In the genomic region with DNA sequence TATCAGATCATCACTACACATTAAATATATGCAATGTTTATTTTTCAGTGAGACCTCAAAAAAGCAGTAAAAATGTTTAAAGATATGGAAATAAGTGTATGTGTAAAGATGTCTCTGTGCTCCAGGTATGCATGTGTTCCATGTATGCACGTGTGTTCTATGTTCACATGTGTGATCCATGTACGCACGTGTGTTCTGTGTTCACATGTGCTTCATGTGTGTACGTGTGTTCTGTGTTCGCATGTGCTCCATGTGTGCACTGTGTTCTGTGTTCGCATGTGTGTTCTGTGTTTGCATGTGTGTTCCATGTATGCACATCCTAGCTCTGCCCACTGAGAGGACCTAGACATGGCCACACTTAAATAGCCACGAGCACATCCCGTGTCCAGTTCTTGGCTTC, we compare ENCODE assay signal across 33 cellular contexts.
"Had no signal": no experiment of that assay in that cellular context is flagged by ENCODE, and none has a peak within 500 bp of the region (broad histone marks: within the 10 kb centered on the region; RNA-seq: fewer than 3 reads in every experiment).

No MANE protein-coding gene starts in this region.

- H3K4me1 ChIP-seq: breast epithelium, colonic mucosa, esophagus muscularis mucosa, gastrocnemius medialis had no signal

- H3K9me3 ChIP-seq: breast epithelium, colonic mucosa, esophagus muscularis mucosa, gastrocnemius medialis, heart left ventricle had no signal

- H3K36me3 ChIP-seq: breast epithelium, cardiac muscle cell, colonic mucosa, esophagus muscularis mucosa, gastrocnemius medialis, heart left ventricle, WERI-Rb-1 had no signal

- ATAC-seq: activated CD4-positive, CD25-positive, alpha-beta regulatory T cell treated with anti-CD3 and anti-CD28 coated beads, Interleukin-2, amount 50 U/mL, for 24 hours; activated CD8-positive, alpha-beta T cell treated with anti-CD3 and anti-CD28 coated beads for 36 hours; activated T-cell treated with anti-CD3 and anti-CD28 coated beads, Interleukin-2, amount 50 U/mL, for 4 hours; activated T-helper 17 cell treated with anti-CD3 and anti-CD28 coated beads, Interleukin-2, amount 50 U/mL, for 72 hours; gastrocnemius medialis; heart left ventricle; T-helper 17 cell had no signal

- DNase-seq: activated B cell treated with CpG ODN at 0.5 μM for 24 hours; activated CD4-positive, alpha-beta T cell treated with anti-CD3 and anti-CD28 coated beads for 48 hours; activated CD4-positive, alpha-beta T cell treated with anti-CD3 and anti-CD28 coated beads, Interleukin-2, amount 50 U/mL, for 1 hour; activated CD4-positive, alpha-beta T cell treated with anti-CD3 and anti-CD28 coated beads, Interleukin-2, amount 50 U/mL, for 48 hours; activated CD8-positive, alpha-beta memory T cell treated with anti-CD3 and anti-CD28 coated beads for 24 hours; activated CD8-positive, alpha-beta T cell treated with anti-CD3 and anti-CD28 coated beads for 36 hours; activated effector memory CD4-positive, alpha-beta T cell treated with Interleukin-2 at 50 U/mL for 16 hours; activated gamma-delta T cell treated with Interleukin-2 at 50 U/mL for 16 hours; activated naive CD4-positive, alpha-beta T cell treated with anti-CD3 and anti-CD28 coated beads, Interleukin-2, amount 50 U/mL, for 16 hours; activated naive CD4-positive, alpha-beta T cell treated with Interleukin-2 at 50 U/mL for 16 hours; activated T-cell treated with anti-CD3 and anti-CD28 coated beads, Interleukin-2, amount 50 U/mL, for 4 hours; amygdala; aorta; central memory CD4-positive, alpha-beta T cell; cerebellar nuclear complex; colonic mucosa; dorsolateral prefrontal cortex; effector memory CD4-positive, alpha-beta T cell; endodermal cell; erythroblast; foreskin keratinocyte; gastrocnemius medialis; glutamatergic neuron; heart left ventricle; T-helper 1 cell; T-helper 17 cell; T1000; WERI-Rb-1 had no signal

- H3K27me3 ChIP-seq: breast epithelium, cardiac muscle cell, colonic mucosa, dorsolateral prefrontal cortex, esophagus muscularis mucosa, foreskin keratinocyte, gastrocnemius medialis, heart left ventricle had no signal

- H3K4me3 ChIP-seq: breast epithelium, cardiac muscle cell, colonic mucosa, dorsolateral prefrontal cortex, esophagus muscularis mucosa, gastrocnemius medialis, heart left ventricle had no signal

- H3K27ac ChIP-seq: breast epithelium, cardiac muscle cell, colonic mucosa, dorsolateral prefrontal cortex, esophagus muscularis mucosa, foreskin keratinocyte, gastrocnemius medialis, heart left ventricle, WERI-Rb-1 had no signal
